In the genomic region with DNA sequence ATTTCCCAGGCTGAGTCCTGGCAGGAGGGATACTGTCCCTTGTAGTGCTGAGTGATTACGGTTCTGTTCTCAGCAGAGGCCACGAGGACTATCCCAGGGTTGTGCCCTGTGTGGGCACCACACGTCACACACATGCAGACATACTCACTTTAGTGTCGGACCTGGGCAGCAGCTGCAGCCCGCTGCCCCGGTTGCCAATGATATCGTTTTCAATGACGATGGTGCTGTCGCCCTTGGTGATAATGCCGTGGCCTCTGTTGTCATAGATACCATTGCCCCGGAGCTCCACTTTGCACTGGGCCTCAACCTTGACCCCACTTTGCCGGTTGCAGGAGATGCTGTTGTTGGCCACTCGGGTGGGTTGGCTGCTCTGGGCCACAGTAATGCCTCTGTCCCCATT, we compare ENCODE assay signal across 20 cellular contexts.
"Had no signal": no experiment of that assay in that cellular context is flagged by ENCODE, and none has a peak within 500 bp of the region (broad histone marks: within the 10 kb centered on the region; RNA-seq: fewer than 3 reads in every experiment).

No MANE protein-coding gene starts in this region.

- H3K4me3 ChIP-seq: MG63 had no signal

- H3K36me3 ChIP-seq: MG63 had no signal

- H3K9me3 ChIP-seq: MG63, SK-N-SH had no signal

- ATAC-seq: PC-3 had no signal

- DNase-seq: Karpas-422, KG1, MG63, NCI-H1092, NCI-H1105 treated with DMSO at 0.1 percent for 48 hours, NCI-H1436, NCI-H187, NCI-H2029, NCI-H2081 treated with DMSO at 0.1 percent for 48 hours, NCI-H2171, NCI-H226, NCI-H446, NCI-H510A, NCI-H524 treated with DMSO at 0.1 percent for 48 hours, NCI-H69, NCI-H774, PC-3, SHP77, SK-N-SH had no signal

- H3K27me3 ChIP-seq: MG63 had no signal

- H3K4me2 ChIP-seq: SK-N-SH had no signal

- H3K9ac ChIP-seq: SK-N-SH had no signal

- H3K27ac ChIP-seq: RWPE1 had no signal
